1 cellular context compared by ENCODE assay signal in the genomic region with DNA sequence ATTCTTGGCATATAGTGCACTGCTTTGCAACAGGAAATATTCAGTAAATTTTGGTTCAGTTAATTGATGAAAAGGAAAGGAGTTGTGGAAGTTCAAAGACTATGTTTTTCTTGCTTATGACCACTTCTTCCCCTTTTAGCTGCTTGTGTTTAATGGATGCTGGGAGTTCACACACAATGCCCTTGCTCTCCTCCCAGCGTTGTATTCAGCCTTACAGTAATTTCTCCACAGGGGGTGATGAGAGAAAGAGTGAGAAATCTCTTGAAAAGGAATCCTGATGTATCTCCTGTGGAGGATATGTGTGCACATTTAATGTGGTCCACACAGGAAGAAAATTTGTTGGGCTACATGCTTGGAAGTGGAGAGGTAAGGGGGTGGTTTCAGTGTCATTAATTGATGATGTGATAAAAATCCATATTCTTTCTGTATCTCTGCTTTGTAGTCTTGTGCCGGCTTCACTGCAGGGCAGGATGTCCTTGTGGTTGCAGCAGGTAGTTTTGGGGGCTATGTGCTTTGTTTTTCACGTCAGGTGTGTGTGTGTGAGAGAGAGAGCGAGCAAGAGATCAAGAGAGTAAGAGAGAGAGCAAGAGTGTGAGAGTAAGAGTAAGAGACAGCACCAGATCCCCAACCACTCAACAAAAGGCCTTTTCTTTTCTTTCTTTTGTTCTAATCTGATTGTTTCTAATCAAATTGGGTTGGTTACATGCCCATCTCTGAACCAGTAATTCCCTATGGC.
TF ChIP-seq lines count a peak whose summit lies in the region.

No MANE protein-coding gene starts in this region.

TF ChIP-seq in WTC11, 78 proteins besides CTCF, POLR2A, EP300 and RAD21 (continued from another document):
- TF ChIP-seq, protein P1, sequence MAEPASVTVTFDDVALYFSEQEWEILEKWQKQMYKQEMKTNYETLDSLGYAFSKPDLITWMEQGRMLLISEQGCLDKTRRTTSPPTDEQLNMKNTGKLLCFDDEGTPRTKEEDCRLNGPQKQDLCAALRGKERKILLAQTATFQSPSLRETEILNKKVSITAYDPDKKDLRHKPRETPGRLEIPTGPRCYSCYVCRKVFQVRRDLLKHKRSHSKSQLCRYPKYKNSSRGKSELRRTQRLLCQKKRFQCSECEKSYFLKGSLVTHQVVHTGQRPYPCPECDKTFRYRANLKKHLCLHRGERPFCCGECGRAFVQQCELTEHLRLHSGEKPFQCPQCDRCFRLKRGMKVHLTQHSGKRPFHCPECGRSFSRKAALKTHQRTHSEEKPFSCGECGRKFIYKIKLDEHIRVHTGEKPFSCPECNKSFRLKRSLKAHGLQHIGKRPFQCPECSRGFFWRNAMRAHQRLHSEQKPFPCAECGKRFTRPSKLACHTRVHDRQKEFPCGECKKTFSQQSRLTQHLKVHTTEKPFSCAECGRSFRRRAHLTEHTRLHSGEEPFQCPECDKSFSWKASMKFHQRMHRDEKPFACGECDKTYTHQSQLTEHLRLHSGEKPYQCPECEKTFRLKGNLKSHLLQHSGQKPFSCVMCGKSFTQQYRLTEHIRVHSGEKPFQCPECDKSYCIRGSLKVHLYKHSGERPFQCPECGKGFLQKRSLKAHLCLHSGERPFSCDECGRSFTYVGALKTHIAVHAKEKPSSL (CRISPR knock-in tag; conservative IDR thresholded peaks at IDR 0.05), result no peak
- TF ChIP-seq ATF6 (CRISPR knock-in tag; IDR thresholded peaks at IDR 0.05) (no peak), ZNF138 (CRISPR knock-in tag; conservative IDR thresholded peaks at IDR 0.05) (no peak), ZNF232 (CRISPR knock-in tag; IDR thresholded peaks at IDR 0.05) (no peak), STAT6 (CRISPR knock-in tag; conservative IDR thresholded peaks at IDR 0.05; ENCODE audit: low read depth) (no peak), NFE2L1 (CRISPR knock-in tag; IDR thresholded peaks at IDR 0.05) (no peak), CDX4 (CRISPR knock-in tag; IDR thresholded peaks at IDR 0.05; ENCODE audit: borderline replicate concordance) (no peak), ESRRA (CRISPR knock-in tag; IDR thresholded peaks at IDR 0.05; ENCODE audit: borderline replicate concordance) (no peak), CREB1 (CRISPR knock-in tag; IDR thresholded peaks at IDR 0.05) (no peak), NFATC4 (CRISPR knock-in tag; IDR thresholded peaks at IDR 0.05) (no peak), CBFB (CRISPR knock-in tag; IDR thresholded peaks at IDR 0.05; ENCODE audit: low read depth) (no peak), PREB (CRISPR knock-in tag; IDR thresholded peaks at IDR 0.05; ENCODE audit: borderline replicate concordance) (no peak), SP1 (CRISPR knock-in tag; conservative IDR thresholded peaks at IDR 0.05) (no peak)
